17 cellular contexts compared by ENCODE assay signal in the genomic region with DNA sequence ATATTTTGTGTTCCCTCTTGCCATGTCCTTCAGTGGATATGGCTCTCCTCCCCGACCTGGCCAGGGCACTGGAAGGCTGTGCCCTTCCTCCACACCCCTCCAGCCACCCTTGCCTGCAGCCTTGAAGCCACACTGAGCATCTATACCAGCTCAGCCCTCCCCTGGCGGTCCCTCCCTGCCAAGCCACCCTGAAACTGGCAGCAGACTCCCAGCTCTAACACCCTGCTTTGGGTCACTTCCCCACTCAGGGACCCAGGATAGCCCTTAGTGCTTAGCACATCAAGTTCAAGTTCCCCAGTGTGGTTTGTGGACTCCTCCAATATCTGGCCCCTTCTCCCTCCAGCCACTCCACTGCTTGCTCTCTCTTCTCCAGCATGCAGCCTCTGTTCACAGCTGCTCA.
DNase-seq lines count a peak whose midpoint lies in the region; ATAC-seq, FAIRE-seq and TF ChIP-seq lines count a peak whose summit lies in the region.
"Had no signal": no experiment of that assay in that cellular context is flagged by ENCODE, and none has a peak within 500 bp of the region (broad histone marks: within the 10 kb centered on the region; RNA-seq: fewer than 3 reads in every experiment).

No MANE protein-coding gene starts in this region.

- 64 to 70% methylated on average over 2 of the region's 2 CpGs for WGBS in pancreas, 2 donors
- 54 to 61% methylated on average over 2 of the region's 2 CpGs for WGBS in upper lobe of left lung, 2 donors

- H3K27me3 Mint-ChIP-seq in brain, result peaks cover 3% of the 10 kb centered on the region

- TF ChIP-seq CTCF in brain (conservative IDR thresholded peaks at IDR 0.05) (no peak), right atrium auricular region (IDR thresholded peaks at IDR 0.05) (no peak), pancreas (IDR thresholded peaks at IDR 0.05) (no peak), upper lobe of left lung (IDR thresholded peaks at IDR 0.05) (peak in 2 of 6 experiments; percentile 13 to 32), omental fat pad (IDR thresholded peaks at IDR 0.05) (no peak)

- H3K36me3 ChIP-seq in right atrium auricular region (peaks cover 29% of the 10 kb centered on the region), pancreas (peaks cover 0 to 19% (median 11%) of the 10 kb centered on the region in 3 donors), upper lobe of left lung (peaks cover 0 to 31% (median 0%) of the 10 kb centered on the region in 4 donors)

- no peak for FAIRE-seq in pancreas (lab: Jason Lieb, UNC)
- FAIRE-seq: endothelial cell of umbilical vein, GM12892 had no signal

- peaks cover 67% of the 10 kb centered on the region for H3K4me1 Mint-ChIP-seq in brain
- H3K4me1 Mint-ChIP-seq: IgD-negative memory B cell; stimulated activated effector memory CD8-positive, alpha-beta T cell treated with anti-CD3 and anti-CD28 coated beads, Interleukin-12 subunit alpha, Interleukin-12 subunit beta, amount 100 ng/mL, for 72 hours had no signal

- H3K4me1 ChIP-seq in right atrium auricular region (peaks cover 0 to 100% of the 10 kb centered on the region in 2 donors), pancreas (peaks cover 44 to 54% (median 53%) of the 10 kb centered on the region in 3 donors), upper lobe of left lung (peaks cover 94 to 100% (median 98%) of the 10 kb centered on the region in 4 donors)

- peaks cover 0 to 2% (median 0%) of the 10 kb centered on the region in 5 experiments for H3K9me3 Mint-ChIP-seq in brain
- H3K9me3 Mint-ChIP-seq: stimulated activated effector memory CD8-positive, alpha-beta T cell treated with anti-CD3 and anti-CD28 coated beads, Interleukin-12 subunit alpha, Interleukin-12 subunit beta, amount 100 ng/mL, for 72 hours had no signal

- TF ChIP-seq POLR2A in upper lobe of left lung (IDR thresholded peaks at IDR 0.05), result no peak

- no peaks in the 10 kb centered on the region for H3K36me3 Mint-ChIP-seq in brain
- H3K36me3 Mint-ChIP-seq: IgD-negative memory B cell; stimulated activated effector memory CD8-positive, alpha-beta T cell treated with anti-CD3 and anti-CD28 coated beads, Interleukin-12 subunit alpha, Interleukin-12 subunit beta, amount 100 ng/mL, for 72 hours had no signal

- peak overlapping the region in 3 of 5 experiments; percentile 22 to 63 (median 35) for H3K27ac Mint-ChIP-seq in brain
- H3K27ac Mint-ChIP-seq: IgD-negative memory B cell; progenitor cell of endocrine pancreas; stimulated activated effector memory CD8-positive, alpha-beta T cell treated with anti-CD3 and anti-CD28 coated beads, Interleukin-12 subunit alpha, Interleukin-12 subunit beta, amount 100 ng/mL, for 72 hours had no signal

- H3K27ac ChIP-seq in right atrium auricular region, result peak overlapping the region; percentile 96 to 99
- H3K27ac ChIP-seq in pancreas, result peak overlapping the region in 2 of 4 donors; percentile 10 to 28
- H3K27ac ChIP-seq in upper lobe of left lung, result peak overlapping the region; percentile 89 to 95 (median 90)

- ATAC-seq in pancreas (peak in 3 of 4 donors; percentile 1 to 50 (median 9)), upper lobe of left lung (ENCODE audit: low FRiP score in 2 of 2) (peak in 1 of 2 donors; percentile 62), GM19455 (IDR thresholded peaks at IDR 0.05; ENCODE audit: unreplicated experiment) (no peak), omental fat pad (ENCODE audit: low FRiP score) (no peak)

- DNase-seq in right atrium auricular region (ENCODE audit: low spot score) (no peak), pancreas (peak in 1 of 6 donors; percentile 48), upper lobe of left lung (no peak), omental fat pad (ENCODE audit: low spot score) (no peak), activated gamma-delta T cell treated with Interleukin-2 at 50 U/mL for 16 hours (no peak)
- DNase-seq: hippocampal formation; mammary epithelial cell; NCI-H146; NCI-H510A treated with DMSO at 0.1 percent for 48 hours; stimulated activated CD4-positive, alpha-beta T cell treated with anti-CD3 and anti-CD28 coated beads, Interleukin-4, amount 100 ng/mL, for 1 hour had no signal

- intact Hi-C loops in pancreas (cut with DNase I), result no loop called here

- TF ChIP-seq EP300 in upper lobe of left lung (IDR thresholded peaks at IDR 0.05), result no peak

- H3K4me3 ChIP-seq in right atrium auricular region, result peak overlapping the region in 1 of 2 donors; percentile 11
- H3K4me3 ChIP-seq in pancreas, result no peak overlapping the region
- H3K4me3 ChIP-seq in upper lobe of left lung, result no peak overlapping the region

- H3K9me3 ChIP-seq in right atrium auricular region (no peaks in the 10 kb centered on the region), pancreas (no peaks in the 10 kb centered on the region), upper lobe of left lung (no peaks in the 10 kb centered on the region)

- H3K4me3 Mint-ChIP-seq in brain, result no peak overlapping the region
- H3K4me3 Mint-ChIP-seq: IgD-negative memory B cell; stimulated activated effector memory CD8-positive, alpha-beta T cell treated with anti-CD3 and anti-CD28 coated beads, Interleukin-12 subunit alpha, Interleukin-12 subunit beta, amount 100 ng/mL, for 72 hours had no signal

- H3K27me3 ChIP-seq in right atrium auricular region (no peaks in the 10 kb centered on the region), pancreas (no peaks in the 10 kb centered on the region), upper lobe of left lung (no peaks in the 10 kb centered on the region)

Comparison
In these comparisons a context has a peak if more than half of its experiments do, and no peak if none do; other contexts are left out.
1. ATAC-seq: peak in pancreas (3 of 4); none in GM19455 (single experiment) and omental fat pad (single experiment).